In the genomic region with DNA sequence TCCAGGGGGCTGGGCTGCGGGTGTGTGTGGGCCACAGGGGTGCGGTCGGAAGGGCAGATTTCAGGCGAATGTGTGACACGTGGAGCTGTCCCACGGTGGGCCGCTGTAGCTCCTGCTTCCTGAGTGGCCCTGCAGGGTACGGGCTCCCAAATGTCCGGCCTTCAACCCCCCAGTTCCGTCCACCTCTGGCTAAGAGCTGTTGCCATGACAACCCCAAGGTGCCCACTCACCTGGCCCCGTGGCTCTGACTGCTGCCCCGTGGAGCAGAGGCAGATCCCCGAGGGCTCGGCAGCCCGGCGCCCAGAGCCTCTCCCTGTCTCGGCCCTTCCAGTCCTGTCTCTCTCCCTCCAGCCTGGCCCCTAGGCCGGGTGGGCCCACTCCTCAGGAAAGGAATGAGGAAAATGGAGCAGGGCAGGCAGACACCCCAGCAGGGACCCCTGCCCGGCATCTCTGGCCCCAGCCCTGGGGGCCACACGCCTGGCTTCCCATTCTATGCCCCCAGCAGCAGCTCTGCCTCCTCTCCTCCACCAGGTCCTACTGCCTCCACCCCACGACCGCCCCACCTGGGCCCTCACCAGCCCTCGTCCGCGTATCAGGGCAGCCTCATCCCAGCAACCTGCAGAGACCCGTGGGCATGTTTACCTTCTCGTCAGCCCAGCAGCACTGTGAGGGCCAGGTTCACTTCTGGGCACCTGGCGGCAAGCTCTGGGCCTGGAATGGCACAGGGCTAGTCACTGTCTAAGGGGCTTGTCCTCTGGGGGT, we compare ENCODE assay signal across 14 cellular contexts.
"Had no signal": no experiment of that assay in that cellular context is flagged by ENCODE, and none has a peak within 500 bp of the region (broad histone marks: within the 10 kb centered on the region; RNA-seq: fewer than 3 reads in every experiment).

No MANE protein-coding gene starts in this region.

- ATAC-seq: activated T-cell treated with anti-CD3 and anti-CD28 coated beads, Interleukin-2, amount 50 U/mL, for 4 hours; left lung had no signal

- H3K27me3 Mint-ChIP-seq: activated naive CD8-positive, alpha-beta T cell treated with anti-CD3 and anti-CD28 coated beads for 36 hours had no signal

- H3K36me3 ChIP-seq: pancreas, transverse colon had no signal

- H3K9me3 Mint-ChIP-seq: activated T-cell treated with anti-CD3 and anti-CD28 coated beads, Interleukin-2, amount 50 U/mL, for 4 hours had no signal

- H3K9me3 ChIP-seq: heart left ventricle, pancreas, transverse colon had no signal

- H3K27ac ChIP-seq: left lung, pancreas, transverse colon had no signal

- H3K4me3 ChIP-seq: heart left ventricle, left lung, pancreas, transverse colon had no signal

- H3K4me3 Mint-ChIP-seq: activated naive CD8-positive, alpha-beta T cell treated with anti-CD3 and anti-CD28 coated beads for 36 hours; activated T-cell treated with anti-CD3 and anti-CD28 coated beads, Interleukin-2, amount 50 U/mL, for 4 hours had no signal

- H3K27me3 ChIP-seq: heart left ventricle, left lung, pancreas, transverse colon had no signal

- H3K27ac Mint-ChIP-seq: activated naive CD8-positive, alpha-beta T cell treated with anti-CD3 and anti-CD28 coated beads for 36 hours had no signal

- H3K4me1 ChIP-seq: left lung, transverse colon had no signal

- DNase-seq: activated CD4-positive, alpha-beta T cell treated with anti-CD3 and anti-CD28 coated beads for 1 hour; activated CD4-positive, alpha-beta T cell treated with anti-CD3 and anti-CD28 coated beads, Interleukin-2, amount 50 U/mL, for 48 hours; activated effector memory CD4-positive, alpha-beta T cell treated with anti-CD3 and anti-CD28 coated beads, Interleukin-2, amount 50 U/mL, for 16 hours; activated naive CD8-positive, alpha-beta T cell treated with anti-CD3 and anti-CD28 coated beads for 36 hours; activated T-cell treated with anti-CD3 and anti-CD28 coated beads, Interleukin-2, amount 50 U/mL, for 4 hours; anterior cingulate cortex; foreskin melanocyte; mesendoderm; stimulated activated CD4-positive, alpha-beta T cell treated with anti-CD3 and anti-CD28 coated beads, Interleukin-15, amount 100 ng/mL, for 24 hours; T-helper 2 cell; transverse colon had no signal
